ENCODE assay signal across 9 cellular contexts in genomic region chr3:72891053-72891855, GRCh38. TPM values are rescaled to one million over a fixed set of nuclear protein-coding genes. Genes with fewer than 3 reads are reported as not detected.
DNase-seq lines count a peak whose midpoint lies in the region; ATAC-seq, FAIRE-seq and TF ChIP-seq lines count a peak whose summit lies in the region.
"Had no signal": no experiment of that assay in that cellular context is flagged by ENCODE, and none has a peak within 500 bp of the region (broad histone marks: within the 10 kb centered on the region; RNA-seq: fewer than 3 reads in every experiment).

No MANE protein-coding gene starts in this region.

- ATAC-seq in HG03097 (IDR thresholded peaks at IDR 0.05; ENCODE audit: low FRiP score, unreplicated experiment), result no peak

- H2BK12ac ChIP-seq in mesenchymal stem cell (ENCODE audit: low read length in 2 of 2), result peak overlapping the region in 1 of 2 experiments; percentile 56

- H4K8ac ChIP-seq in mesenchymal stem cell (ENCODE audit: low read length), result peak overlapping the region; percentile 31

- POLR2A ChIA-PET in A673 (lab: Charles Lee; ENCODE audit: low non-redundant PET), result no interaction called here

- DNase-seq in A673 (ENCODE audit: low spot score) (peak; percentile 59), MG63 (peak; percentile 74), bronchial epithelial cell (ENCODE audit: low read depth) (peak; percentile 21), mesenchymal stem cell (peak; percentile 94), HuH-7.5 (ENCODE audit: low spot score) (no peak), NCI-H510A (lab: John Stamatoyannopoulos, UW) (no peak)
- no peak for DNase-seq in activated naive CD4-positive, alpha-beta T cell treated with anti-CD3 and anti-CD28 coated beads, Interleukin-2, amount 50 U/mL, for 16 hours
- DNase-seq: spleen had no signal

- 0% methylated on average over 4 of the region's 8 CpGs for WGBS in mesenchymal stem cell

- H3K27ac ChIP-seq in A673 (ENCODE audit: low read depth, low read length, poor library complexity, severe bottlenecking), result peak overlapping the region; percentile 78
- peak overlapping the region; percentile 97 for H3K27ac ChIP-seq in mesenchymal stem cell (ENCODE audit: low read length, poor library complexity, severe bottlenecking)
- H3K27ac ChIP-seq: spleen had no signal

- H3K9ac ChIP-seq in mesenchymal stem cell (ENCODE audit: low read length), result peak overlapping the region; percentile 85

- H3K36me3 ChIP-seq in A673 (ENCODE audit: insufficient read depth, low read length, poor library complexity, severe bottlenecking) (no peaks in the 10 kb centered on the region), MG63 (no peaks in the 10 kb centered on the region), bronchial epithelial cell (ENCODE audit: control insufficient read depth, insufficient read depth, low read length) (no peaks in the 10 kb centered on the region), mesenchymal stem cell (ENCODE audit: control insufficient read depth in 1 of 2, insufficient read depth in 2 of 2, low read depth in 1 of 2, low read length in 2 of 2) (no peaks in the 10 kb centered on the region)
- H3K36me3 ChIP-seq: spleen had no signal

- no peak overlapping the region for H3K23ac ChIP-seq in mesenchymal stem cell (ENCODE audit: low read length in 2 of 2)

- H2BK15ac ChIP-seq in mesenchymal stem cell (ENCODE audit: low read depth, poor library complexity, severe bottlenecking), result no peak overlapping the region

- no peaks in the 10 kb centered on the region for H3K27me3 ChIP-seq in A673 (replicated peaks; ENCODE audit: insufficient read depth, low read depth, low read length, poor library complexity)
- no peaks in the 10 kb centered on the region; the same call in 1 of the 2 replicates for H3K27me3 ChIP-seq in MG63
- no peaks in the 10 kb centered on the region for H3K27me3 ChIP-seq in bronchial epithelial cell (ENCODE audit: control insufficient read depth, insufficient read depth, low read length)
- no peaks in the 10 kb centered on the region for H3K27me3 ChIP-seq in mesenchymal stem cell (ENCODE audit: control insufficient read depth in 1 of 2, insufficient read depth in 1 of 2, low read length in 2 of 2)

- FAIRE-seq in bronchial epithelial cell (lab: Jason Lieb, UNC), result no peak

- no TSS peak for BruUV-seq in A673 (replicated peaks; lab: Mats Ljungman, UMichigan)

- no peak overlapping the region for H2BK120ac ChIP-seq in mesenchymal stem cell (ENCODE audit: low read depth, low read length)

- CTCF ChIA-PET in A673 (lab: Charles Lee), result interaction anchor here (0.5 kb wide), 1 partner anchor 114 kb away, joined by 6 read pairs; no protein-coding TSS in a partner anchor

- no peak overlapping the region for H2AFZ ChIP-seq in mesenchymal stem cell (ENCODE audit: low read depth, low read length)

- TF ChIP-seq CTCF in A673 (conservative IDR thresholded peaks at IDR 0.05; ENCODE audit: low read depth, low read length) (no peak), bronchial epithelial cell (IDR thresholded peaks at IDR 0.05; ENCODE audit: insufficient read depth, low read length, severe bottlenecking) (no peak)

- peaks cover 26% of the 10 kb centered on the region for H3K4me1 ChIP-seq in A673 (ENCODE audit: insufficient read depth, low read length, poor library complexity, severe bottlenecking)
- peaks cover 10% of the 10 kb centered on the region for H3K4me1 ChIP-seq in mesenchymal stem cell (ENCODE audit: control insufficient read depth, insufficient read depth, low read depth, low read length)

- H4K91ac ChIP-seq in mesenchymal stem cell (ENCODE audit: low read length), result no peak overlapping the region

- no peak overlapping the region for H3K4me3 ChIP-seq in A673 (ENCODE audit: low read depth, low read length, poor library complexity, severe bottlenecking)
- no peak overlapping the region for H3K4me3 ChIP-seq in MG63
- no peak overlapping the region for H3K4me3 ChIP-seq in bronchial epithelial cell (ENCODE audit: low read depth, low read length)
- peak overlapping the region in 1 of 2 experiments; percentile 50 for H3K4me3 ChIP-seq in mesenchymal stem cell (ENCODE audit: insufficient read depth in 1 of 2, low read depth in 1 of 2, low read length in 2 of 2)
- H3K4me3 ChIP-seq: spleen had no signal

- H3K18ac ChIP-seq in mesenchymal stem cell (ENCODE audit: low read depth in 1 of 2, low read length in 2 of 2), result peak overlapping the region in 1 of 2 experiments; percentile 34

- H3K9me3 ChIP-seq in A673 (ENCODE audit: low read depth, low read length, poor library complexity, severe bottlenecking) (no peaks in the 10 kb centered on the region), MG63 (no peaks in the 10 kb centered on the region), mesenchymal stem cell (ENCODE audit: control insufficient read depth, low read length) (no peaks in the 10 kb centered on the region)
- H3K9me3 ChIP-seq: spleen had no signal

- peak overlapping the region; percentile 90 for H2BK5ac ChIP-seq in mesenchymal stem cell (ENCODE audit: low read depth, low read length, poor library complexity, severe bottlenecking)

- intact Hi-C loops in A673 (cut with micrococcal nuclease; ENCODE audit: unreplicated experiment), result no loop called here

- H3K79me1 ChIP-seq in mesenchymal stem cell (replicated peaks; ENCODE audit: low read length, poor library complexity, severe bottlenecking), result peaks cover 15% of the 10 kb centered on the region

- peak overlapping the region; percentile 42 for H3K4me2 ChIP-seq in mesenchymal stem cell (ENCODE audit: low read length, poor library complexity, severe bottlenecking)

- H2AK5ac ChIP-seq in mesenchymal stem cell (ENCODE audit: low read length, severe bottlenecking), result peak overlapping the region; percentile 91

- no peak overlapping the region for H3K14ac ChIP-seq in mesenchymal stem cell (ENCODE audit: low read length in 2 of 2)

- H3K4ac ChIP-seq in mesenchymal stem cell (ENCODE audit: low read depth in 1 of 2, low read length in 2 of 2), result peak overlapping the region in 1 of 2 experiments; percentile 11

RNA-seq across cellular contexts. Expression of gene GXYLT2, which starts 3.4 kb away (rescaled TPM):
- total RNA-seq in A673 (2021) (10.7 and 17.1 TPM in 2 replicates), bronchial epithelial cell (0.79 and 0.90 TPM in 2 replicates)
- 0.81 and 0.89 TPM in 2 replicates for total RNA-seq in MG63 (2014; rRNA removed; shearing (Covaris generic); ENCODE audit: low replicate concordance)
- polyA plus RNA-seq in mesenchymal stem cell (2013, experiment 1 of 2), result 9.0 TPM
- polyA plus RNA-seq in mesenchymal stem cell (2013, experiment 2 of 2), result 9.1 TPM

RNA-seq across cellular contexts. Expression of gene SHQ1, which starts 43.0 kb away (rescaled TPM):
- total RNA-seq in A673 (2021), result 21.1 and 24.3 TPM in 2 replicates
- 17.7 and 32.4 TPM in 2 replicates for total RNA-seq in MG63 (2014; rRNA removed; shearing (Covaris generic); ENCODE audit: low replicate concordance)
- 14.6 and 17.6 TPM in 2 replicates for total RNA-seq in bronchial epithelial cell
- 8.9 TPM for polyA plus RNA-seq in mesenchymal stem cell (2013, experiment 1 of 2)
- 8.9 TPM for polyA plus RNA-seq in mesenchymal stem cell (2013, experiment 2 of 2)

Comparison
In these comparisons a context has a peak if more than half of its experiments do, and no peak if none do; other contexts are left out.
1. DNase-seq: peak in A673 (single experiment), MG63 (single experiment), bronchial epithelial cell (single experiment) and mesenchymal stem cell (single experiment); none in HuH-7.5 (single experiment), activated naive CD4-positive, alpha-beta T cell treated with anti-CD3 and anti-CD28 coated beads, Interleukin-2, amount 50 U/mL, for 16 hours (single experiment) and NCI-H510A (single experiment).